Comparison of ENCODE assay signal across 8 cellular contexts in the genomic region with DNA sequence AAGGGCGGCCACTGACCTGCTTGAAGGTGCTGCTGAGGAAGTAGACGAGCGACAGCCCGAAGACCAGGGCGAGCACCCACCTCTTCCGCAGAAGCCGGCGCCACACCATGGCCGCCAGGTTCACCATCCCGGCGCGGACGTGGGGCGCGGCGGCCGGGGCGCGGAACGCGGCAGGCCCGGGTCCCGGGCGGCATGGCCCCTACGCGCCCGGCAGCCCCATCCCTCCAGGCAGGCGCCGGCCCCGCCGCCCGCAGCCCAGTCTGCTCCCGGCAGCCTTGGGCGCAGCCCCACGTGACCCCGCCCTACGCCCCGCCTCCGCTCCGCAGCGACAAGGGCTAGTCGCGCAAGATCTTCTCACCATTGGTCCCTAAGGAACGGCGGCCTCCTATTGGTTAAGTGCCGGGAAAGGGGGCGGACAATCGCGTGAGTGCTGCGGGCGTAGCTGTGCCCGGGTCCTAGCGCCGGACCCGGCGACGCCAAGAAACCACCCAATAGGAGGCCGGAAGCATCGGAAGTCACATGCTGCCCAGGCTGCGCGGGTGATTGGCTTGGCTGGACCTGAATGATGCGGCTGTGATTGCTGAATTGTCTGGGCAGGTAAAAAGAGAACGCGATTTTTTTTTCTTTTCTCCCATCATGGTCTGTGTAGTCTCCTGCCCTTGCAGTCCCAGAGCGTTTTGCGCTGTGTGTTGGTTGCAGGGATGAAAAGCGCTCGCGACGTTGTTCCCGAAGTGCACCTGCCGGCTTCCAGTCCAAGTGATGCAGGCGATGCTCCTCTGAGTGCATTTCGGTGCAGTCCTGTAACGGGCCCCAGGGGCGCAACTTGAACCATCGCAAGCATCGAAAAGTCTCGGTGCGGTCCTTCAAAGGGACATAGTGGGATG. TPM values are rescaled to one million over a fixed set of nuclear protein-coding genes. Genes with fewer than 3 reads are reported as not detected.
A peak's percentile ranks its signal among the peaks of the same experiment; 100 is the strongest.
DNase-seq lines count a peak whose midpoint lies in the region; ATAC-seq and TF ChIP-seq lines count a peak whose summit lies in the region.

A gene with protein sequence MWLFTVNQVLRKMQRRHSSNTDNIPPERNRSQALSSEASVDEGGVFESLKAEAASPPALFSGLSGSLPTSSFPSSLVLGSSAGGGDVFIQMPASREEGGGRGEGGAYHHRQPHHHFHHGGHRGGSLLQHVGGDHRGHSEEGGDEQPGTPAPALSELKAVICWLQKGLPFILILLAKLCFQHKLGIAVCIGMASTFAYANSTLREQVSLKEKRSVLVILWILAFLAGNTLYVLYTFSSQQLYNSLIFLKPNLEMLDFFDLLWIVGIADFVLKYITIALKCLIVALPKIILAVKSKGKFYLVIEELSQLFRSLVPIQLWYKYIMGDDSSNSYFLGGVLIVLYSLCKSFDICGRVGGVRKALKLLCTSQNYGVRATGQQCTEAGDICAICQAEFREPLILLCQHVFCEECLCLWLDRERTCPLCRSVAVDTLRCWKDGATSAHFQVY (plus strand): TSS at position 542 of the 884 bp plus-strand sequence. CDS start 2,183 bp downstream, outside the sequence.
A gene with protein sequence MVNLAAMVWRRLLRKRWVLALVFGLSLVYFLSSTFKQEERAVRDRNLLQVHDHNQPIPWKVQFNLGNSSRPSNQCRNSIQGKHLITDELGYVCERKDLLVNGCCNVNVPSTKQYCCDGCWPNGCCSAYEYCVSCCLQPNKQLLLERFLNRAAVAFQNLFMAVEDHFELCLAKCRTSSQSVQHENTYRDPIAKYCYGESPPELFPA (minus strand): TSS at position 296 of the 884 bp plus-strand sequence. CDS start 169 bp downstream, at position 127.

- H3K4me1 Mint-ChIP-seq in activated B cell treated with CpG ODN at 0.5 μM for 24 hours, result peaks cover 31% of the 10 kb centered on the region

- POLR2A ChIA-PET in activated B cell treated with CpG ODN at 0.5 μM for 24 hours (lab: Charles Lee), result interaction anchor here (0.6 kb wide), 2 partner anchors 12 to 120 kb away, joined by 4 to 6 read pairs; no protein-coding TSS in a partner anchor

- TF ChIP-seq CTCF in activated B cell treated with CpG ODN at 0.5 μM for 24 hours (IDR thresholded peaks at IDR 0.05), result no peak

- no peaks in the 10 kb centered on the region for H3K27me3 Mint-ChIP-seq in activated B cell treated with CpG ODN at 0.5 μM for 24 hours

- peak; percentile 100 for DNase-seq in AG08396 (ENCODE audit: low spot score)
- peak; percentile 98 for DNase-seq in NCI-H2227 treated with DMSO at 0.1 percent for 48 hours (lab: John Stamatoyannopoulos, UW)
- peak; percentile 97 for DNase-seq in activated B cell treated with CpG ODN at 0.5 μM for 24 hours
- peak; percentile 99 for DNase-seq in central memory CD4-positive, alpha-beta T cell
- peak; percentile 100 for DNase-seq in iris pigment epithelial cell (ENCODE audit: low read depth)
- peak; percentile 96 to 99 for DNase-seq in stimulated activated CD4-positive, alpha-beta T cell treated with anti-CD3 and anti-CD28 coated beads, Interleukin-12 subunit alpha, Interleukin-12 subunit beta, amount 100 ng/mL, for 24 hours (ENCODE audit: low read depth in 2 of 2)

- peak within 1 kb of the TSS; percentile 90 for H3K27ac Mint-ChIP-seq in activated B cell treated with CpG ODN at 0.5 μM for 24 hours

- intact Hi-C loops in activated B cell treated with CpG ODN at 0.5 μM for 24 hours (cut with micrococcal nuclease), result loop anchor here (1.0 to 5.0 kb wide), 9 partner anchors 64 to 461 kb away; a partner anchor contains a TSS

- no peaks in the 10 kb centered on the region for H3K9me3 Mint-ChIP-seq in activated B cell treated with CpG ODN at 0.5 μM for 24 hours

- H3K4me3 Mint-ChIP-seq in activated B cell treated with CpG ODN at 0.5 μM for 24 hours, result peak within 1 kb of the TSS; percentile 99

- peaks cover 30% of the 10 kb centered on the region for H3K36me3 Mint-ChIP-seq in activated B cell treated with CpG ODN at 0.5 μM for 24 hours (ENCODE audit: low read depth)

- peak; percentile 97 for ATAC-seq in GM18907 (IDR thresholded peaks at IDR 0.05; ENCODE audit: unreplicated experiment)
- ATAC-seq in HG03159 (IDR thresholded peaks at IDR 0.05; ENCODE audit: unreplicated experiment), result peak; percentile 97
- ATAC-seq in activated B cell treated with CpG ODN at 0.5 μM for 24 hours (ENCODE audit: low read depth), result peak; percentile 97

- CTCF ChIA-PET in activated B cell treated with CpG ODN at 0.5 μM for 24 hours (lab: Charles Lee), result interaction anchor here (1.0 kb wide), 1 partner anchor 29 kb away, joined by 3 read pairs; no protein-coding TSS in a partner anchor

RNA-seq across cellular contexts. Expression of the first gene that starts in this region (rescaled TPM):
- 7.5 and 8.7 TPM in 2 replicates for total RNA-seq in activated B cell treated with CpG ODN at 0.5 μM for 24 hours

RNA-seq across cellular contexts. Expression of the second gene that starts in this region (rescaled TPM):
- total RNA-seq in activated B cell treated with CpG ODN at 0.5 μM for 24 hours, result 31.6 and 36.4 TPM in 2 replicates

Comparison
In these comparisons a context has a peak if more than half of its experiments do, and no peak if none do; other contexts are left out.
1. Peak in every context shown above with its lines: DNase-seq and ATAC-seq.